In genomic region chr6:74343804-74344203, GRCh38 we compare ENCODE assay signal across 11 cellular contexts.
A peak's percentile ranks its signal among the peaks of the same experiment; 100 is the strongest.
DNase-seq lines count a peak whose midpoint lies in the region; ATAC-seq and TF ChIP-seq lines count a peak whose summit lies in the region.
"Had no signal": no experiment of that assay in that cellular context is flagged by ENCODE, and none has a peak within 500 bp of the region (broad histone marks: within the 10 kb centered on the region; RNA-seq: fewer than 3 reads in every experiment).

No MANE protein-coding gene starts in this region.

- H3K4me3 ChIP-seq in hepatocyte = no peak overlapping the region
- H3K4me3 ChIP-seq: lung, upper lobe of left lung had no signal

- WGBS in hepatocyte (ENCODE audit: low lambda C conversion rate, missing lambda C conversion rate) = 79% methylated on average over 3 of the region's 3 CpGs

- no peaks in the 10 kb centered on the region for H3K27me3 ChIP-seq in hepatocyte
- H3K27me3 ChIP-seq: upper lobe of left lung had no signal

- ATAC-seq in SK-N-SH treated with all-trans-retinoic acid at 6 μM for 48 hours = peak; percentile 54; the same call in 2 of the 3 replicates
- ATAC-seq in GM18520 (IDR thresholded peaks at IDR 0.05; ENCODE audit: unreplicated experiment) = no peak

- H3K79me2 ChIP-seq in hepatocyte = no peaks in the 10 kb centered on the region

- no peaks in the 10 kb centered on the region for H3K9me2 ChIP-seq in hepatocyte (replicated peaks; ENCODE audit: insufficient read depth)

- no peak overlapping the region for H3K4me2 ChIP-seq in hepatocyte

- no peak overlapping the region for H2AFZ ChIP-seq in hepatocyte

- peak; percentile 38 for TF ChIP-seq CTCF in hepatocyte (IDR thresholded peaks at IDR 0.05; ENCODE audit: poor library complexity)

- no peak overlapping the region for H3K27ac ChIP-seq in hepatocyte
- no peak overlapping the region for H3K27ac ChIP-seq in substantia nigra (ENCODE audit: low read depth, low read length, poor library complexity, severe bottlenecking)
- H3K27ac ChIP-seq: upper lobe of left lung had no signal

- H3K9me3 ChIP-seq in hepatocyte (ENCODE audit: low read depth) = no peaks in the 10 kb centered on the region
- H3K9me3 ChIP-seq: upper lobe of left lung had no signal

- H3K36me3 ChIP-seq in hepatocyte (replicated peaks; ENCODE audit: insufficient read depth, low read depth) = no peaks in the 10 kb centered on the region
- H3K36me3 ChIP-seq: upper lobe of left lung had no signal

- DNase-seq in AG08395 (ENCODE audit: low spot score) (peak; percentile 20), HCEC 1CT (peak; percentile 6), hepatocyte (ENCODE audit: low spot score) (peak; percentile 5), substantia nigra (lab: John Stamatoyannopoulos, UW) (no peak), dedifferentiated amniotic fluid mesenchymal stem cell (ENCODE audit: extremely low spot score) (no peak)
- no peak for DNase-seq in central memory CD4-positive, alpha-beta T cell
- DNase-seq: CD4-positive, alpha-beta memory T cell; upper lobe of left lung had no signal

- no peaks in the 10 kb centered on the region for H4K20me1 ChIP-seq in hepatocyte (ENCODE audit: insufficient read depth, poor library complexity, severe bottlenecking)

- no peaks in the 10 kb centered on the region for H3K4me1 ChIP-seq in hepatocyte (ENCODE audit: insufficient read depth)
- H3K4me1 ChIP-seq: upper lobe of left lung had no signal

TF ChIP-seq in SK-N-SH treated with all-trans-retinoic acid at 6 μM for 48 hours, 23 proteins besides CTCF, POLR2A, EP300 and RAD21:
- TF ChIP-seq PATZ1 (CRISPR knock-in tag; IDR thresholded peaks at IDR 0.05; ENCODE audit: borderline replicate concordance) (no peak), RARB (CRISPR knock-in tag; IDR thresholded peaks at IDR 0.05) (no peak), ZFP30 (CRISPR knock-in tag; IDR thresholded peaks at IDR 0.05) (no peak), POU6F1 (CRISPR knock-in tag; IDR thresholded peaks at IDR 0.05; ENCODE audit: borderline replicate concordance, low read depth) (no peak), ARNTL (CRISPR knock-in tag; IDR thresholded peaks at IDR 0.05; ENCODE audit: borderline replicate concordance, low read depth) (no peak), GLIS3 (CRISPR knock-in tag; IDR thresholded peaks at IDR 0.05) (no peak)

Comparison
In these comparisons a context has a peak if more than half of its experiments do, and no peak if none do; other contexts are left out.
1. DNase-seq: peak in AG08395 (single experiment), HCEC 1CT (single experiment) and hepatocyte (single experiment); none in substantia nigra (0 of 49), dedifferentiated amniotic fluid mesenchymal stem cell (single experiment) and central memory CD4-positive, alpha-beta T cell (single experiment).